25 cellular contexts compared by ENCODE assay signal in genomic region chr2:231457101-231457500, GRCh38. TPM values are rescaled to one million over a fixed set of nuclear protein-coding genes. Genes with fewer than 3 reads are reported as not detected.
A peak's percentile ranks its signal among the peaks of the same experiment; 100 is the strongest.
DNase-seq lines count a peak whose midpoint lies in the region; ATAC-seq and TF ChIP-seq lines count a peak whose summit lies in the region.
"Had no signal": no experiment of that assay in that cellular context is flagged by ENCODE, and none has a peak within 500 bp of the region (broad histone marks: within the 10 kb centered on the region; RNA-seq: fewer than 3 reads in every experiment).

No MANE protein-coding gene starts in this region.

- H3K36me3 Mint-ChIP-seq in activated CD8-positive, alpha-beta T cell treated with anti-CD3 and anti-CD28 coated beads for 36 hours (ENCODE audit: low read depth), result peaks cover 90% of the 10 kb centered on the region
- peaks cover 85% of the 10 kb centered on the region for H3K36me3 Mint-ChIP-seq in activated CD8-positive, alpha-beta T cell treated with anti-CD3 and anti-CD28 coated beads, Interleukin-2, amount 10 ng/mL, durations not matched to agents 7 days and 5 days (ENCODE audit: low read depth)

- POLR2A ChIA-PET in activated CD8-positive, alpha-beta T cell treated with anti-CD3 and anti-CD28 coated beads for 36 hours (lab: Charles Lee), result interaction anchor here (0.9 to 8.9 kb wide), 7 partner anchors 8 to 257 kb away, joined by 3 to 290 read pairs (median 4); partner anchors contain the start of gene NCL
- POLR2A ChIA-PET in activated CD8-positive, alpha-beta T cell treated with anti-CD3 and anti-CD28 coated beads, Interleukin-2, amount 10 ng/mL, durations not matched to agents 7 days and 5 days (lab: Charles Lee), result interaction anchor here (0.5 kb wide), 1 partner anchor 57 kb away, joined by 3 read pairs; no protein-coding TSS in a partner anchor

- peaks cover 96% of the 10 kb centered on the region for H3K36me3 ChIP-seq in adipocyte (ENCODE audit: control insufficient read depth, insufficient read depth, low read length, severe bottlenecking)
- peaks cover 52 to 97% of the 10 kb centered on the region in 2 experiments for H3K36me3 ChIP-seq in mesenchymal stem cell (ENCODE audit: control insufficient read depth in 1 of 2, insufficient read depth in 2 of 2, low read depth in 1 of 2, low read length in 2 of 2)

- intact Hi-C loops in activated CD8-positive, alpha-beta T cell treated with anti-CD3 and anti-CD28 coated beads for 36 hours (cut with micrococcal nuclease), result no loop called here

- peaks cover 7% of the 10 kb centered on the region for H3K79me1 ChIP-seq in mesenchymal stem cell (replicated peaks; ENCODE audit: low read length, poor library complexity, severe bottlenecking)

- H4K91ac ChIP-seq in mesenchymal stem cell (ENCODE audit: low read length), result no peak overlapping the region

- 87% methylated on average over 3 of the region's 4 CpGs for WGBS in mesenchymal stem cell

- no peak overlapping the region for H3K4me2 ChIP-seq in mesenchymal stem cell (ENCODE audit: low read length, poor library complexity, severe bottlenecking)

- no peak overlapping the region for H2BK15ac ChIP-seq in mesenchymal stem cell (ENCODE audit: low read depth, poor library complexity, severe bottlenecking)

- no peak overlapping the region for H3K4me3 Mint-ChIP-seq in activated CD8-positive, alpha-beta T cell treated with anti-CD3 and anti-CD28 coated beads for 36 hours
- no peak overlapping the region for H3K4me3 Mint-ChIP-seq in activated CD8-positive, alpha-beta T cell treated with anti-CD3 and anti-CD28 coated beads, Interleukin-2, amount 10 ng/mL, durations not matched to agents 7 days and 5 days
- H3K4me3 Mint-ChIP-seq: activated B cell treated with CpG ODN at 0.5 μM for 24 hours; activated CD4-positive, alpha-beta memory T cell treated with anti-CD3 and anti-CD28 coated beads, Interleukin-2, amount 10 ng/mL, durations not matched to agents 7 days and 5 days; activated naive CD4-positive, alpha-beta T cell treated with anti-CD3 and anti-CD28 coated beads, Interleukin-2, amount 10 ng/mL, durations not matched to agents 7 days and 5 days; memory B cell; T-helper 2 cell treated with Interferon-gamma antibody and Interleukin-4, amounts not matched to agents 5 μg/mL and 100 μg/mL, for 36 hours had no signal

- H3K18ac ChIP-seq in mesenchymal stem cell (ENCODE audit: low read depth in 1 of 2, low read length in 2 of 2), result no peak overlapping the region

- H3K27me3 Mint-ChIP-seq in activated CD8-positive, alpha-beta T cell treated with anti-CD3 and anti-CD28 coated beads for 36 hours, result no peaks in the 10 kb centered on the region
- no peaks in the 10 kb centered on the region for H3K27me3 Mint-ChIP-seq in activated CD8-positive, alpha-beta T cell treated with anti-CD3 and anti-CD28 coated beads, Interleukin-2, amount 10 ng/mL, durations not matched to agents 7 days and 5 days (ENCODE audit: low read depth)
- H3K27me3 Mint-ChIP-seq: activated B cell treated with CpG ODN at 0.5 μM for 24 hours; activated CD4-positive, alpha-beta memory T cell treated with anti-CD3 and anti-CD28 coated beads, Interleukin-2, amount 10 ng/mL, durations not matched to agents 7 days and 5 days; activated naive CD4-positive, alpha-beta T cell treated with anti-CD3 and anti-CD28 coated beads, Interleukin-2, amount 10 ng/mL, durations not matched to agents 7 days and 5 days; memory B cell had no signal

- no peak overlapping the region for H4K8ac ChIP-seq in mesenchymal stem cell (ENCODE audit: low read length)

- H3K4ac ChIP-seq in mesenchymal stem cell (ENCODE audit: low read depth in 1 of 2, low read length in 2 of 2), result no peak overlapping the region

- H2AFZ ChIP-seq in mesenchymal stem cell (ENCODE audit: low read depth, low read length), result no peak overlapping the region

- no peak overlapping the region for H2AK5ac ChIP-seq in mesenchymal stem cell (ENCODE audit: low read length, severe bottlenecking)

- H3K4me1 ChIP-seq in adipocyte (ENCODE audit: control insufficient read depth, insufficient read depth, low read length), result peaks cover 21% of the 10 kb centered on the region
- peaks cover 7% of the 10 kb centered on the region for H3K4me1 ChIP-seq in mesenchymal stem cell (ENCODE audit: control insufficient read depth, insufficient read depth, low read depth, low read length)
- H3K4me1 ChIP-seq: Caco-2 had no signal

- H3K27me3 ChIP-seq in adipocyte (replicated peaks; ENCODE audit: control insufficient read depth, insufficient read depth, low read length) (no peaks in the 10 kb centered on the region), mesenchymal stem cell (ENCODE audit: control insufficient read depth in 1 of 2, insufficient read depth in 1 of 2, low read length in 2 of 2) (no peaks in the 10 kb centered on the region)
- H3K27me3 ChIP-seq: body of pancreas, right atrium auricular region, transverse colon had no signal

- no peak for TF ChIP-seq CTCF in activated CD8-positive, alpha-beta T cell treated with anti-CD3 and anti-CD28 coated beads for 36 hours (IDR thresholded peaks at IDR 0.05)

- ATAC-seq in activated CD8-positive, alpha-beta T cell treated with anti-CD3 and anti-CD28 coated beads for 36 hours, result no peak
- ATAC-seq in activated CD8-positive, alpha-beta T cell treated with anti-CD3 and anti-CD28 coated beads, Interleukin-2, amount 10 ng/mL, durations not matched to agents 7 days and 5 days, result no peak
- no peak for ATAC-seq in GM18907 (IDR thresholded peaks at IDR 0.05; ENCODE audit: unreplicated experiment)
- ATAC-seq in GM21825 (IDR thresholded peaks at IDR 0.05; ENCODE audit: unreplicated experiment), result no peak
- ATAC-seq: body of pancreas, SK-N-SH treated with all-trans-retinoic acid at 6 μM for 48 hours had no signal

- H3K23ac ChIP-seq in mesenchymal stem cell (ENCODE audit: low read length in 2 of 2), result no peak overlapping the region

- no peak overlapping the region for H2BK5ac ChIP-seq in mesenchymal stem cell (ENCODE audit: low read depth, low read length, poor library complexity, severe bottlenecking)

- H3K27ac Mint-ChIP-seq in activated CD8-positive, alpha-beta T cell treated with anti-CD3 and anti-CD28 coated beads for 36 hours, result peak overlapping the region; percentile 22
- H3K27ac Mint-ChIP-seq in activated CD8-positive, alpha-beta T cell treated with anti-CD3 and anti-CD28 coated beads, Interleukin-2, amount 10 ng/mL, durations not matched to agents 7 days and 5 days, result no peak overlapping the region
- H3K27ac Mint-ChIP-seq: activated B cell treated with CpG ODN at 0.5 μM for 24 hours; activated CD4-positive, alpha-beta memory T cell treated with anti-CD3 and anti-CD28 coated beads, Interleukin-2, amount 10 ng/mL, durations not matched to agents 7 days and 5 days; activated naive CD4-positive, alpha-beta T cell treated with anti-CD3 and anti-CD28 coated beads, Interleukin-2, amount 10 ng/mL, durations not matched to agents 7 days and 5 days; memory B cell; T-helper 2 cell treated with Interferon-gamma antibody and Interleukin-4, amounts not matched to agents 5 μg/mL and 100 μg/mL, for 36 hours had no signal

- H3K9me3 ChIP-seq in adipocyte (ENCODE audit: control insufficient read depth, low read length) (no peaks in the 10 kb centered on the region), mesenchymal stem cell (ENCODE audit: control insufficient read depth, low read length) (no peaks in the 10 kb centered on the region)
- H3K9me3 ChIP-seq: body of pancreas, Caco-2, right atrium auricular region, transverse colon had no signal

- no peak overlapping the region for H3K14ac ChIP-seq in mesenchymal stem cell (ENCODE audit: low read length in 2 of 2)

- H2BK120ac ChIP-seq in mesenchymal stem cell (ENCODE audit: low read depth, low read length), result no peak overlapping the region

- peak overlapping the region; percentile 10 for H3K9ac ChIP-seq in adipocyte (ENCODE audit: low read length)
- peak overlapping the region; percentile 9 for H3K9ac ChIP-seq in mesenchymal stem cell (ENCODE audit: low read length)

- no peaks in the 10 kb centered on the region for H3K9me3 Mint-ChIP-seq in activated CD8-positive, alpha-beta T cell treated with anti-CD3 and anti-CD28 coated beads for 36 hours
- H3K9me3 Mint-ChIP-seq in activated CD8-positive, alpha-beta T cell treated with anti-CD3 and anti-CD28 coated beads, Interleukin-2, amount 10 ng/mL, durations not matched to agents 7 days and 5 days (ENCODE audit: insufficient read depth), result no peaks in the 10 kb centered on the region
- H3K9me3 Mint-ChIP-seq: activated B cell treated with CpG ODN at 0.5 μM for 24 hours; activated CD4-positive, alpha-beta memory T cell treated with anti-CD3 and anti-CD28 coated beads, Interleukin-2, amount 10 ng/mL, durations not matched to agents 7 days and 5 days; activated naive CD4-positive, alpha-beta T cell treated with anti-CD3 and anti-CD28 coated beads, Interleukin-2, amount 10 ng/mL, durations not matched to agents 7 days and 5 days; memory B cell; T-helper 2 cell treated with Interferon-gamma antibody and Interleukin-4, amounts not matched to agents 5 μg/mL and 100 μg/mL, for 36 hours had no signal

- no peak for DNase-seq in activated CD8-positive, alpha-beta T cell treated with anti-CD3 and anti-CD28 coated beads for 36 hours
- no peak for DNase-seq in activated CD8-positive, alpha-beta T cell treated with anti-CD3 and anti-CD28 coated beads, Interleukin-2, amount 10 ng/mL, durations not matched to agents 7 days and 5 days
- DNase-seq in HCEC 1CT, result peak; percentile 47
- DNase-seq in adipocyte (ENCODE audit: low read depth), result no peak
- peak; percentile 33 for DNase-seq in mesenchymal stem cell
- DNase-seq in SHP77 treated with DMSO at 0.1 percent for 48 hours (lab: John Stamatoyannopoulos, UW), result no peak
- DNase-seq: activated B cell treated with CpG ODN at 0.5 μM for 24 hours; activated CD4-positive, alpha-beta memory T cell treated with anti-CD3 and anti-CD28 coated beads, Interleukin-2, amount 10 ng/mL, durations not matched to agents 7 days and 5 days; activated naive CD4-positive, alpha-beta T cell treated with anti-CD3 and anti-CD28 coated beads, Interleukin-2, amount 10 ng/mL, durations not matched to agents 7 days and 5 days; activated T-cell treated with anti-CD3 and anti-CD28 coated beads, Interleukin-2, amount 50 U/mL, for 1 hour; body of pancreas; Caco-2; erythroblast; kidney glomerular epithelial cell; NCI-H2171; NCI-H524 treated with DMSO at 0.1 percent for 48 hours; stimulated activated CD4-positive, alpha-beta T cell treated with anti-CD3 and anti-CD28 coated beads, Interleukin-12 subunit alpha, Interleukin-12 subunit beta, amount 100 ng/mL, for 4 hours; stimulated activated CD4-positive, alpha-beta T cell treated with anti-CD3 and anti-CD28 coated beads, Interleukin-4, amount 100 ng/mL, for 4 hours; transverse colon had no signal

- CTCF ChIA-PET in activated CD8-positive, alpha-beta T cell treated with anti-CD3 and anti-CD28 coated beads for 36 hours (lab: Charles Lee), result interaction anchor here (1.5 to 2.7 kb wide), 3 partner anchors 25 to 230 kb away, joined by 3 to 7 read pairs (median 4); no protein-coding TSS in a partner anchor
- CTCF ChIA-PET in activated CD8-positive, alpha-beta T cell treated with anti-CD3 and anti-CD28 coated beads, Interleukin-2, amount 10 ng/mL, durations not matched to agents 7 days and 5 days (lab: Charles Lee), result interaction anchor here (1.1 to 2.1 kb wide), 5 partner anchors 23 to 229 kb away, joined by 3 to 8 read pairs (median 4); no protein-coding TSS in a partner anchor

- H3K4me3 ChIP-seq in adipocyte (ENCODE audit: low read length) (no peak overlapping the region), mesenchymal stem cell (ENCODE audit: insufficient read depth in 1 of 2, low read depth in 1 of 2, low read length in 2 of 2) (no peak overlapping the region)
- H3K4me3 ChIP-seq: body of pancreas, right atrium auricular region, transverse colon had no signal

- no peak overlapping the region for H3K27ac ChIP-seq in mesenchymal stem cell (ENCODE audit: low read length, poor library complexity, severe bottlenecking)
- H3K27ac ChIP-seq: body of pancreas, right atrium auricular region, transverse colon had no signal

- no peak overlapping the region for H2BK12ac ChIP-seq in mesenchymal stem cell (ENCODE audit: low read length in 2 of 2)

- H3K4me1 Mint-ChIP-seq in activated CD8-positive, alpha-beta T cell treated with anti-CD3 and anti-CD28 coated beads for 36 hours (ENCODE audit: low read depth), result peaks cover 56% of the 10 kb centered on the region
- H3K4me1 Mint-ChIP-seq in activated CD8-positive, alpha-beta T cell treated with anti-CD3 and anti-CD28 coated beads, Interleukin-2, amount 10 ng/mL, durations not matched to agents 7 days and 5 days (ENCODE audit: low read depth), result peaks cover 45% of the 10 kb centered on the region

RNA-seq across cellular contexts. Expression of gene NCL, which starts 7.2 kb away (rescaled TPM):
- total RNA-seq in activated CD8-positive, alpha-beta T cell treated with anti-CD3 and anti-CD28 coated beads for 36 hours, result 1,000 to 10,000 TPM; 1,312 to 1,361 TPM
- total RNA-seq in activated CD8-positive, alpha-beta T cell treated with anti-CD3 and anti-CD28 coated beads, Interleukin-2, amount 10 ng/mL, durations not matched to agents 7 days and 5 days, result 100 to 1,000 TPM; 665 to 686 TPM
- polyA plus RNA-seq in mesenchymal stem cell (2013, experiment 1 of 2), result 256 TPM
- 256 TPM for polyA plus RNA-seq in mesenchymal stem cell (2013, experiment 2 of 2)

Comparison
In these comparisons a context has a peak if more than half of its experiments do, and no peak if none do; other contexts are left out.
1. DNase-seq: peak in HCEC 1CT (single experiment) and mesenchymal stem cell (single experiment); none in activated CD8-positive, alpha-beta T cell treated with anti-CD3 and anti-CD28 coated beads for 36 hours (single experiment), activated CD8-positive, alpha-beta T cell treated with anti-CD3 and anti-CD28 coated beads, Interleukin-2, amount 10 ng/mL, durations not matched to agents 7 days and 5 days (single experiment), adipocyte (single experiment) and SHP77 treated with DMSO at 0.1 percent for 48 hours (single experiment).